In genomic region chr13:88919970-88920628, GRCh38 we compare ENCODE assay signal across 12 cellular contexts.
DNase-seq lines count a peak whose midpoint lies in the region; ATAC-seq and TF ChIP-seq lines count a peak whose summit lies in the region.
"Had no signal": no experiment of that assay in that cellular context is flagged by ENCODE, and none has a peak within 500 bp of the region (broad histone marks: within the 10 kb centered on the region; RNA-seq: fewer than 3 reads in every experiment).

No MANE protein-coding gene starts in this region.

- no peak for TF ChIP-seq POLR2A in vagina (IDR thresholded peaks at IDR 0.05)

- H3K27me3 ChIP-seq in vagina (no peaks in the 10 kb centered on the region), MM.1S (replicated peaks; ENCODE audit: insufficient read depth, low read length) (no peaks in the 10 kb centered on the region)

- H3K79me2 ChIP-seq in MM.1S (ENCODE audit: low read length): no peaks in the 10 kb centered on the region

- H3K9me3 ChIP-seq in vagina (no peaks in the 10 kb centered on the region), MM.1S (replicated peaks; ENCODE audit: insufficient read depth, low read length) (no peaks in the 10 kb centered on the region)

- H3K36me3 ChIP-seq in vagina (no peaks in the 10 kb centered on the region), MM.1S (replicated peaks; ENCODE audit: insufficient read depth, low read length) (no peaks in the 10 kb centered on the region)

- H3K4me1 ChIP-seq in vagina (no peaks in the 10 kb centered on the region), MM.1S (ENCODE audit: low read length) (no peaks in the 10 kb centered on the region)

- ATAC-seq in GM19395 (IDR thresholded peaks at IDR 0.05; ENCODE audit: unreplicated experiment): peak; percentile 76
- ATAC-seq in HG03064 (IDR thresholded peaks at IDR 0.05; ENCODE audit: low read depth, unreplicated experiment): peak; percentile 95
- ATAC-seq: left cardiac atrium had no signal

- TF ChIP-seq CTCF in vagina (IDR thresholded peaks at IDR 0.05) (no peak), MM.1S (IDR thresholded peaks at IDR 0.05; ENCODE audit: low read length) (no peak)

- H3K4me3 ChIP-seq in vagina (no peak overlapping the region), MM.1S (ENCODE audit: low read length) (no peak overlapping the region)
- H3K4me3 ChIP-seq: coronary artery, skin epidermis had no signal

- H4K20me1 ChIP-seq in MM.1S (ENCODE audit: insufficient read depth, low read length): no peaks in the 10 kb centered on the region

- H3K9ac ChIP-seq in MM.1S (ENCODE audit: low read length): no peak overlapping the region

- no peak overlapping the region for H2AFZ ChIP-seq in MM.1S (ENCODE audit: low read length)

- peak; percentile 43 for DNase-seq in OCI-M1 (lab: John Stamatoyannopoulos, UW)
- DNase-seq in stimulated activated CD4-positive, alpha-beta T cell treated with anti-CD3 and anti-CD28 coated beads, Interleukin-1b, Interleukin-23, amount 100 ng/mL, for 48 hours: peak; percentile 36
- DNase-seq in vagina (ENCODE audit: extremely low spot score in 2 of 2): no peak
- DNase-seq in MM.1S: no peak
- DNase-seq in NCI-H2081 treated with DMSO at 0.1 percent for 48 hours (lab: John Stamatoyannopoulos, UW): no peak
- DNase-seq: left cardiac atrium, NCI-H1092 had no signal

- intact Hi-C loops in vagina (cut with DNase I): no loop called here

- no peaks in the 10 kb centered on the region for H3K9me2 ChIP-seq in MM.1S (replicated peaks; ENCODE audit: insufficient read depth, low read length)

- H3K27ac ChIP-seq in vagina: no peak overlapping the region
- no peak overlapping the region for H3K27ac ChIP-seq in MM.1S (ENCODE audit: low read length)
- H3K27ac ChIP-seq: coronary artery, skin epidermis, VCaP had no signal

- H3F3A ChIP-seq in MM.1S (ENCODE audit: insufficient read depth, low read length): no peaks in the 10 kb centered on the region

- H3K4me2 ChIP-seq in MM.1S (ENCODE audit: low read depth, low read length): no peak overlapping the region

Comparison
In these comparisons a context has a peak if more than half of its experiments do, and no peak if none do; other contexts are left out.
1. DNase-seq: peak in OCI-M1 (single experiment) and stimulated activated CD4-positive, alpha-beta T cell treated with anti-CD3 and anti-CD28 coated beads, Interleukin-1b, Interleukin-23, amount 100 ng/mL, for 48 hours (single experiment); none in vagina (0 of 2), MM.1S (single experiment) and NCI-H2081 treated with DMSO at 0.1 percent for 48 hours (single experiment).